In the genomic region with DNA sequence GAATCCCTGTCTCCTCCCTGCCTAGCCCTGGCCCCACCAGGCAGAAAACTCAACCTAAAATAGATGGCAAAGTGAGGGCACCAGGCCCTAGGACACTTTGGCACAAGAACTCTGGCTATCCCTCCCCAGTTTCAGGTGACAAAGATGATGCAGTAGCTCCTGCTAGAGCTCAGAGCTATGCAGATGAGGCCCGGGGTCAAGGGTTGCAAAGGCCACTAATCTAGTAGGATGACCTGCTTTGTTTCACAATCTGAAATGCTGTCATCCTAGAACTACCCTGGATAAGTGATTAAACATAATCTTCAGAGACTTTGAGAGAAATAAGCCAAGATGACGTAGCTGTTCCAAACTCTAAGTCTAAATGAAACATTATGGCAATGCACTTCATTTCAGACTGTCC, we compare ENCODE assay signal across 9 cellular contexts.
"Had no signal": no experiment of that assay in that cellular context is flagged by ENCODE, and none has a peak within 500 bp of the region (broad histone marks: within the 10 kb centered on the region; RNA-seq: fewer than 3 reads in every experiment).

No MANE protein-coding gene starts in this region.

- H3K27ac ChIP-seq: GM23248 had no signal

- H3K4me3 Mint-ChIP-seq: GM23338, H9, HFFc6 had no signal

- DNase-seq: GM23248, GOT3, H7, H9, HCEC 1CT, HFFc6 had no signal

- H3K27ac Mint-ChIP-seq: GM23338, H9, HFFc6 had no signal

- H3K36me3 ChIP-seq: HAP-1 had no signal

- H3K4me1 ChIP-seq: HAP-1 had no signal

- H3K9me3 Mint-ChIP-seq: GM23338, H9, HFFc6 had no signal

- H2AFZ ChIP-seq: GM23248, GM23338 had no signal

- ATAC-seq: GM23338, HCT116 had no signal

- H3K4me2 ChIP-seq: GM23338 had no signal

- H3K9me3 ChIP-seq: HAP-1 had no signal

- H3K4me3 ChIP-seq: GM23248, GM23338, HAP-1 had no signal

- H3K4me1 Mint-ChIP-seq: H9 had no signal
